ENCODE assay signal across 1 cellular context in the genomic region with DNA sequence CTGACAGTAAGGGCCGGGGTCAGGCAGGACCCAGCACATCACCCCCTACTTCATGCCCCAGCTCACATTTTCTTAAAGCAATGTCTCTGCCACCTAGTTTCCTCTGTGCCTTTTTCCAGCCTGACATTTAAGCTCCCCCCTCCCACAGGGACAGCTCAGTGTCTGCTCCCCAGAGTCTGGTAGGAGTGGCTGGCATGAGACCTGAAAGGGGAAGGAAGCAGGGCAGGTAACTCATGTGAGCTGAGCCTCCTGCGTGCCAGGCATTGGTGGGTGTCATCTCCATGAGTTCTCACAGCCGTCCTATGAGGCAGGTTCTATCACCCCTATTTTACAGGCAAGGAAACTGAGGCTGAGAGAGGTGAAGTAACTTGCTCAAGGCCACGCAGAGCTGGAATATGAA.
TF ChIP-seq lines count a peak whose summit lies in the region.

No MANE protein-coding gene starts in this region.

TF ChIP-seq in K562, 482 proteins besides CTCF, POLR2A, EP300 and RAD21:
- TF ChIP-seq FOXM1 (IDR thresholded peaks at IDR 0.05; ENCODE audit: low read depth) (no peak), FOXM1 (CRISPR knock-in tag; IDR thresholded peaks at IDR 0.05; ENCODE audit: low read depth) (no peak), SAP30 (IDR thresholded peaks at IDR 0.05; ENCODE audit: borderline replicate concordance, insufficient read depth, low read depth, low read length, poor library complexity, severe bottlenecking) (no peak), ELF4 (CRISPR knock-in tag; IDR thresholded peaks at IDR 0.05) (no peak), ZNF695 (CRISPR knock-in tag; IDR thresholded peaks at IDR 0.05) (no peak), FOS (IDR thresholded peaks at IDR 0.05; ENCODE audit: extremely low read depth, insufficient read length) (no peak), HNRNPLL (IDR thresholded peaks at IDR 0.05; ENCODE audit: low read depth, low read length, poor library complexity, severe bottlenecking) (no peak), ZNF175 (CRISPR knock-in tag; IDR thresholded peaks at IDR 0.05; ENCODE audit: low read depth) (no peak)
- TF ChIP-seq, protein P1, sequence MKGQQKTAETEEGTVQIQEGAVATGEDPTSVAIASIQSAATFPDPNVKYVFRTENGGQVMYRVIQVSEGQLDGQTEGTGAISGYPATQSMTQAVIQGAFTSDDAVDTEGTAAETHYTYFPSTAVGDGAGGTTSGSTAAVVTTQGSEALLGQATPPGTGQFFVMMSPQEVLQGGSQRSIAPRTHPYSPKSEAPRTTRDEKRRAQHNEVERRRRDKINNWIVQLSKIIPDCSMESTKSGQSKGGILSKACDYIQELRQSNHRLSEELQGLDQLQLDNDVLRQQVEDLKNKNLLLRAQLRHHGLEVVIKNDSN (CRISPR knock-in tag; IDR thresholded peaks at IDR 0.05), result 0 out of 2 replicates have a peak, but pooled peaks have one; percentile 13
